In genomic region chr1:244840219-244840794, GRCh38 we compare ENCODE assay signal across 13 cellular contexts. TPM values are rescaled to one million over a fixed set of nuclear protein-coding genes. Genes with fewer than 3 reads are reported as not detected.
DNase-seq lines count a peak whose midpoint lies in the region; ATAC-seq lines count a peak whose summit lies in the region.
"Had no signal": no experiment of that assay in that cellular context is flagged by ENCODE, and none has a peak within 500 bp of the region (broad histone marks: within the 10 kb centered on the region; RNA-seq: fewer than 3 reads in every experiment).

No MANE protein-coding gene starts in this region.

- H3K27me3 Mint-ChIP-seq in naive thymus-derived CD8-positive, alpha-beta T cell, result no peaks in the 10 kb centered on the region

- H3K27me3 ChIP-seq in ACC112 (ENCODE audit: insufficient read depth, low read length), result no peaks in the 10 kb centered on the region
- H3K27me3 ChIP-seq in GM23248 (replicated peaks; ENCODE audit: insufficient read depth), result no peaks in the 10 kb centered on the region

- peak overlapping the region; percentile 19 to 93 for H3K27ac Mint-ChIP-seq in activated naive CD4-positive, alpha-beta T cell treated with anti-CD3 and anti-CD28 coated beads, Interleukin-2, amount 50 U/mL, for 72 hours
- H3K27ac Mint-ChIP-seq in naive thymus-derived CD8-positive, alpha-beta T cell, result peak overlapping the region in 8 of 10 donors; percentile 21 to 98 (median 66)

- peak overlapping the region in 3 of 10 donors; percentile 11 to 30 (median 20) for H3K4me3 Mint-ChIP-seq in naive thymus-derived CD8-positive, alpha-beta T cell
- H3K4me3 Mint-ChIP-seq: activated T-cell treated with anti-CD3 and anti-CD28 coated beads, Interleukin-2, amount 50 U/mL, for 4 hours had no signal

- peaks cover 3 to 4% of the 10 kb centered on the region in 2 donors for H3K9me3 Mint-ChIP-seq in activated naive CD4-positive, alpha-beta T cell treated with anti-CD3 and anti-CD28 coated beads, Interleukin-2, amount 50 U/mL, for 72 hours
- H3K9me3 Mint-ChIP-seq in naive thymus-derived CD8-positive, alpha-beta T cell, result peaks cover 0 to 7% (median 0%) of the 10 kb centered on the region in 9 donors
- H3K9me3 Mint-ChIP-seq: activated T-cell treated with anti-CD3 and anti-CD28 coated beads, Interleukin-2, amount 50 U/mL, for 4 hours had no signal

- in situ Hi-C loops in GM23248 (cut with MboI), result no loop called here

- no peak overlapping the region for H3K4me2 ChIP-seq in GM23248 (ENCODE audit: unreplicated experiment)

- WGBS in GM23248 (ENCODE audit: low coverage in 1 of 2, low lambda C conversion rate in 2 of 2, missing lambda C conversion rate in 2 of 2), 2 experiments, result 63 to 65% methylated on average over 5 of the region's 5 CpGs

- H3K4me3 ChIP-seq in ACC112 (ENCODE audit: low read depth, low read length) (no peak overlapping the region), GM23248 (no peak overlapping the region)
- H3K4me3 ChIP-seq: thoracic aorta had no signal

- peaks cover 93% of the 10 kb centered on the region for H3F3A ChIP-seq in GM23248 (ENCODE audit: insufficient read depth)

- H3K79me2 ChIP-seq in ACC112 (ENCODE audit: control insufficient read depth, insufficient read depth, low read length, unreplicated experiment) (peaks cover 63% of the 10 kb centered on the region), GM23248 (ENCODE audit: insufficient read depth) (peaks cover 95% of the 10 kb centered on the region)

- DNase-seq in GM23248 (no peak), left lobe of liver (ENCODE audit: low spot score) (no peak), dermis blood vessel endothelial cell (no peak), midbrain (lab: John Stamatoyannopoulos, UW) (no peak)
- no peak for DNase-seq in activated naive CD4-positive, alpha-beta T cell treated with anti-CD3 and anti-CD28 coated beads, Interleukin-2, amount 50 U/mL, for 72 hours (ENCODE audit: low spot score in 2 of 2)
- no peak for DNase-seq in naive thymus-derived CD8-positive, alpha-beta T cell
- no peak for DNase-seq in stimulated activated CD4-positive, alpha-beta T cell treated with anti-CD3 and anti-CD28 coated beads, Interleukin-2, amount 100 ng/mL, for 24 hours
- DNase-seq: activated T-cell treated with anti-CD3 and anti-CD28 coated beads, Interleukin-2, amount 50 U/mL, for 4 hours; NCI-H345; stimulated activated CD4-positive, alpha-beta T cell treated with anti-CD3 and anti-CD28 coated beads, Interleukin-2, amount 100 ng/mL, for 48 hours; SW 1271 had no signal

- H3K36me3 ChIP-seq in ACC112 (ENCODE audit: insufficient read depth, low read length) (peaks cover 54% of the 10 kb centered on the region), GM23248 (ENCODE audit: low read depth) (peaks cover 57% of the 10 kb centered on the region)

- no peak for ATAC-seq in activated naive CD4-positive, alpha-beta T cell treated with anti-CD3 and anti-CD28 coated beads, Interleukin-2, amount 50 U/mL, for 72 hours
- no peak for ATAC-seq in naive thymus-derived CD8-positive, alpha-beta T cell
- no peak for ATAC-seq in left lobe of liver
- ATAC-seq: activated T-cell treated with anti-CD3 and anti-CD28 coated beads, Interleukin-2, amount 50 U/mL, for 4 hours had no signal

- POLR2A ChIA-PET in naive thymus-derived CD8-positive, alpha-beta T cell (lab: Charles Lee), result interaction anchor here (0.5 to 23.9 kb wide), 4 partner anchors 14 to 199 kb away, joined by 3 to 1109 read pairs (median 4); partner anchors contain the start of gene HNRNPU

- no peaks in the 10 kb centered on the region for H3K9me2 ChIP-seq in GM23248 (ENCODE audit: insufficient read depth)

- H3K9ac ChIP-seq in GM23248, result no peak overlapping the region

- peak overlapping the region; percentile 22; the same call in 1 of the 2 replicates for H3K27ac ChIP-seq in ACC112 (ENCODE audit: low read depth, low read length)
- 0 out of 2 replicates have a peak overlapping the region, but pooled peaks have one; percentile 1 for H3K27ac ChIP-seq in GM23248

- H3K4me1 ChIP-seq in ACC112 (ENCODE audit: control insufficient read depth, insufficient read depth, low read length, unreplicated experiment), result peaks cover 18% of the 10 kb centered on the region
- H3K4me1 ChIP-seq in GM23248 (ENCODE audit: insufficient read depth), result peaks cover 31% of the 10 kb centered on the region

- H3K36me3 Mint-ChIP-seq in activated naive CD4-positive, alpha-beta T cell treated with anti-CD3 and anti-CD28 coated beads, Interleukin-2, amount 50 U/mL, for 72 hours, result peaks cover 18 to 43% of the 10 kb centered on the region in 2 donors
- peaks cover 8 to 74% (median 23%) of the 10 kb centered on the region in 3 donors for H3K36me3 Mint-ChIP-seq in naive thymus-derived CD8-positive, alpha-beta T cell

- H3K9me3 ChIP-seq in GM23248 (ENCODE audit: low read depth), result no peaks in the 10 kb centered on the region
- H3K9me3 ChIP-seq: thoracic aorta had no signal

- no peaks in the 10 kb centered on the region for H4K20me1 ChIP-seq in GM23248 (ENCODE audit: insufficient read depth)

- H2AFZ ChIP-seq in ACC112 (ENCODE audit: low read length, unreplicated experiment) (no peak overlapping the region), GM23248 (no peak overlapping the region)

- peaks cover 28 to 87% (median 66%) of the 10 kb centered on the region in 4 donors for H3K4me1 Mint-ChIP-seq in naive thymus-derived CD8-positive, alpha-beta T cell

RNA-seq across cellular contexts. Expression of gene COX20, which starts 4.8 kb away (rescaled TPM):
- 21.5 and 21.9 TPM in 2 replicates for total RNA-seq in GM23248 (2014; rRNA removed; shearing (Covaris generic))
- polyA plus RNA-seq in GM23248 (2016; fragmentation: Nextera tagmentation; extraction: Ambion mirVana), result 86.5 and 88.0 TPM in 2 replicates
- 10 to 100 TPM; 23.5 to 28.1 TPM for total RNA-seq in activated naive CD4-positive, alpha-beta T cell treated with anti-CD3 and anti-CD28 coated beads, Interleukin-2, amount 50 U/mL, for 72 hours
- 10 to 100 TPM; 35.8 to 36.8 TPM for total RNA-seq in naive thymus-derived CD8-positive, alpha-beta T cell
- 10 to 100 TPM; 31.4 to 52.6 (median 49.3) TPM for polyA plus RNA-seq in naive thymus-derived CD8-positive, alpha-beta T cell
- total RNA-seq in left lobe of liver (13.4 TPM), dermis blood vessel endothelial cell (16.8 and 33.0 TPM in 2 replicates)

RNA-seq across cellular contexts. Expression of gene HNRNPU, which starts 24.0 kb away (rescaled TPM):
- 226 and 227 TPM in 2 replicates for total RNA-seq in GM23248 (2014; rRNA removed; shearing (Covaris generic))
- 166 and 173 TPM in 2 replicates for polyA plus RNA-seq in GM23248 (2016; fragmentation: Nextera tagmentation; extraction: Ambion mirVana)
- total RNA-seq in activated naive CD4-positive, alpha-beta T cell treated with anti-CD3 and anti-CD28 coated beads, Interleukin-2, amount 50 U/mL, for 72 hours, result 100 to 1,000 TPM; 304 to 406 TPM
- 100 to 1,000 TPM; 395 to 403 TPM for total RNA-seq in naive thymus-derived CD8-positive, alpha-beta T cell
- polyA plus RNA-seq in naive thymus-derived CD8-positive, alpha-beta T cell, result 100 to 1,000 TPM; 179 to 392 (median 281) TPM
- 85.2 TPM for total RNA-seq in left lobe of liver
- 395 and 520 TPM in 2 replicates for total RNA-seq in dermis blood vessel endothelial cell
